Comparison of ENCODE assay signal across 22 cellular contexts in the genomic region with DNA sequence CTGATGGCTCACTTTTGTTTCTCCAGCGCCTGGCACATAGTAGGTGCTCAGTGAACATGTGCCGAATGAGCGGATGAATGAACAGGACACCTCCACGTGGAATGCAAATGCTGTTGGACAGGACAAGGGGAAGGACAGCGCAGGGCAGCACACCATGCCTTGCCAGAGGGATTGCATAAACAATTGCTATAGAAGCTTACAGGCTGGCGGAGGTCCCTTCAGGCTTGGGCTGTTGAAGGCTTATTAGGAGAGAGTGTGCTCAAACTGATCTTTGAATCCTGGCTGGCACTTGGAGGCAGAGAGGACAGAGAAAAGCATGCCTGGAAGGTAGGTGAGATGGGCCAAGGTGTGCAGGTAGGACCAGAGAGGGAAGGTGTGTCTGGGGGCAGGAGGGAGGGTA. TPM values are rescaled to one million over a fixed set of nuclear protein-coding genes. Genes with fewer than 3 reads are reported as not detected.
"Had no signal": no experiment of that assay in that cellular context is flagged by ENCODE, and none has a peak within 500 bp of the region (broad histone marks: within the 10 kb centered on the region; RNA-seq: fewer than 3 reads in every experiment).

No MANE protein-coding gene starts in this region.

- H3K9me3 ChIP-seq: colonic mucosa, heart left ventricle, spleen, tibial artery had no signal

- H3K27me3 Mint-ChIP-seq: stimulated activated naive CD8-positive, alpha-beta T cell treated with anti-CD3 and anti-CD28 coated beads, Interleukin-15, amount 100 ng/mL, for 72 hours had no signal

- H3K27ac ChIP-seq: colonic mucosa, heart left ventricle, spleen, tibial artery had no signal

- H3K4me3 Mint-ChIP-seq: naive thymus-derived CD4-positive, alpha-beta T cell; nephron progenitor cell; stimulated activated naive B cell treated with anti-CD40 and anti-IgM and Interleukin-4, amounts not matched to agents 10 μg/mL and 1 μg/mL and 100 μg/mL, for 72 hours; stimulated activated naive CD8-positive, alpha-beta T cell treated with anti-CD3 and anti-CD28 coated beads, Interleukin-15, amount 100 ng/mL, for 72 hours had no signal

- H3K4me1 Mint-ChIP-seq: naive thymus-derived CD4-positive, alpha-beta T cell; stimulated activated naive B cell treated with anti-CD40 and anti-IgM and Interleukin-4, amounts not matched to agents 10 μg/mL and 1 μg/mL and 100 μg/mL, for 72 hours; stimulated activated naive CD8-positive, alpha-beta T cell treated with anti-CD3 and anti-CD28 coated beads, Interleukin-15, amount 100 ng/mL, for 72 hours had no signal

- H3K9me3 Mint-ChIP-seq: nephron progenitor cell; stimulated activated naive B cell treated with anti-CD40 and anti-IgM and Interleukin-4, amounts not matched to agents 10 μg/mL and 1 μg/mL and 100 μg/mL, for 72 hours; stimulated activated naive CD8-positive, alpha-beta T cell treated with anti-CD3 and anti-CD28 coated beads, Interleukin-15, amount 100 ng/mL, for 72 hours had no signal

- DNase-seq: cerebellar nuclear complex; colonic mucosa; effector CD4-positive, alpha-beta T cell; heart left ventricle; hippocampal formation; mesendoderm; naive thymus-derived CD4-positive, alpha-beta T cell; nephron progenitor cell; spleen; stimulated activated CD4-positive, alpha-beta T cell treated with anti-CD3 and anti-CD28 coated beads, Interleukin-15, amount 100 ng/mL, for 24 hours; stimulated activated CD4-positive, alpha-beta T cell treated with anti-CD3 and anti-CD28 coated beads, Interleukin-1b, Interleukin-23, amount 100 ng/mL, for 48 hours; stimulated activated CD4-positive, alpha-beta T cell treated with anti-CD3 and anti-CD28 coated beads, Interleukin-4, amount 100 ng/mL, for 24 hours; stimulated activated naive B cell treated with anti-CD40 and anti-IgM and Interleukin-4, amounts not matched to agents 10 μg/mL and 1 μg/mL and 100 μg/mL, for 72 hours; stimulated activated naive CD8-positive, alpha-beta T cell treated with anti-CD3 and anti-CD28 coated beads, Interleukin-15, amount 100 ng/mL, for 72 hours had no signal

- H3K36me3 Mint-ChIP-seq: naive thymus-derived CD4-positive, alpha-beta T cell; stimulated activated naive B cell treated with anti-CD40 and anti-IgM and Interleukin-4, amounts not matched to agents 10 μg/mL and 1 μg/mL and 100 μg/mL, for 72 hours had no signal

- H3K27ac Mint-ChIP-seq: naive thymus-derived CD4-positive, alpha-beta T cell; nephron progenitor cell; stimulated activated naive B cell treated with anti-CD40 and anti-IgM and Interleukin-4, amounts not matched to agents 10 μg/mL and 1 μg/mL and 100 μg/mL, for 72 hours; stimulated activated naive CD8-positive, alpha-beta T cell treated with anti-CD3 and anti-CD28 coated beads, Interleukin-15, amount 100 ng/mL, for 72 hours had no signal

- ATAC-seq: heart left ventricle; left colon; naive thymus-derived CD4-positive, alpha-beta T cell; sciatic nerve; stimulated activated naive B cell treated with anti-CD40 and anti-IgM and Interleukin-4, amounts not matched to agents 10 μg/mL and 1 μg/mL and 100 μg/mL, for 72 hours; stimulated activated naive CD8-positive, alpha-beta T cell treated with anti-CD3 and anti-CD28 coated beads, Interleukin-15, amount 100 ng/mL, for 72 hours had no signal

RNA-seq across cellular contexts. Expression of a gene that starts 35.9 kb away (rescaled TPM):
- total RNA-seq: dermis microvascular lymphatic vessel endothelial cell; glomerular endothelial cell; lung microvascular endothelial cell; mononuclear cell; naive thymus-derived CD4-positive, alpha-beta T cell; pulmonary artery endothelial cell had no signal
